Comparison of ENCODE assay signal across 26 cellular contexts in genomic region chr6:168667428-168667805, GRCh38.
"Had no signal": no experiment of that assay in that cellular context is flagged by ENCODE, and none has a peak within 500 bp of the region (broad histone marks: within the 10 kb centered on the region; RNA-seq: fewer than 3 reads in every experiment).

No MANE protein-coding gene starts in this region.

- H3K9me3 Mint-ChIP-seq: activated B cell treated with CpG ODN at 0.5 μM for 24 hours, neural crest cell had no signal

- H3K27ac ChIP-seq: heart right ventricle, parathyroid adenoma, psoas muscle, testis, transverse colon had no signal

- H3K27me3 Mint-ChIP-seq: activated B cell treated with CpG ODN at 0.5 μM for 24 hours; activated naive CD8-positive, alpha-beta T cell had no signal

- H3K36me3 ChIP-seq: transverse colon, vagina had no signal

- H3K4me1 ChIP-seq: heart right ventricle, parathyroid adenoma, psoas muscle, testis had no signal

- H3K27ac Mint-ChIP-seq: activated B cell treated with CpG ODN at 0.5 μM for 24 hours; activated CD4-positive, alpha-beta T cell treated with anti-CD3 and anti-CD28 coated beads for 36 hours; activated naive CD8-positive, alpha-beta T cell; activated T-cell treated with anti-CD3 and anti-CD28 coated beads, Interleukin-2, amount 50 U/mL, for 72 hours had no signal

- H3K27me3 ChIP-seq: testis, transverse colon, vagina had no signal

- H3K36me3 Mint-ChIP-seq: activated naive CD8-positive, alpha-beta T cell; naive thymus-derived CD4-positive, alpha-beta T cell had no signal

- ATAC-seq: activated CD4-positive, alpha-beta T cell treated with anti-CD3 and anti-CD28 coated beads for 36 hours; activated T-cell treated with anti-CD3 and anti-CD28 coated beads, Interleukin-2, amount 50 U/mL, for 72 hours; heart right ventricle; left ventricle myocardium superior; naive thymus-derived CD4-positive, alpha-beta T cell; psoas muscle; stimulated activated naive CD8-positive, alpha-beta T cell treated with anti-CD3 and anti-CD28 coated beads, Interleukin-15, Interleukin-2, amounts not matched to agents 100 U/mL and 50 U/mL, for 24 hours had no signal

- H3K9ac ChIP-seq: parathyroid adenoma had no signal

- H3K9me3 ChIP-seq: heart right ventricle, psoas muscle, testis, transverse colon, vagina had no signal

- H3K4me3 ChIP-seq: heart right ventricle, psoas muscle, testis, transverse colon, vagina had no signal

- DNase-seq: activated B cell treated with CpG ODN at 0.5 μM for 24 hours; activated CD4-positive, alpha-beta T cell treated with anti-CD3 and anti-CD28 coated beads for 36 hours; activated CD4-positive, alpha-beta T cell treated with anti-CD3 and anti-CD28 coated beads, Interleukin-2, amount 50 U/mL, for 4 hours; activated naive CD4-positive, alpha-beta T cell; activated T-cell treated with anti-CD3 and anti-CD28 coated beads for 4 hours; activated T-cell treated with anti-CD3 and anti-CD28 coated beads, Interleukin-2, amount 50 U/mL, for 72 hours; anterior cingulate cortex; effector CD8-positive, alpha-beta T cell; erythroblast; foreskin melanocyte; heart right ventricle; left ventricle myocardium superior; mammary epithelial cell; midbrain; naive thymus-derived CD4-positive, alpha-beta T cell; occipital lobe; psoas muscle; stimulated activated CD4-positive, alpha-beta T cell treated with anti-CD3 and anti-CD28 coated beads, Interleukin-15, amount 100 ng/mL, for 24 hours; stimulated activated naive CD8-positive, alpha-beta T cell treated with anti-CD3 and anti-CD28 coated beads, Interleukin-15, Interleukin-2, amounts not matched to agents 100 U/mL and 50 U/mL, for 24 hours; T-helper 2 cell; testis; transverse colon had no signal

- H2AFZ ChIP-seq: parathyroid adenoma had no signal

- H3K4me1 Mint-ChIP-seq: activated B cell treated with CpG ODN at 0.5 μM for 24 hours; activated CD4-positive, alpha-beta T cell treated with anti-CD3 and anti-CD28 coated beads for 36 hours had no signal

- H3K79me2 ChIP-seq: parathyroid adenoma had no signal

- H3K4me3 Mint-ChIP-seq: activated B cell treated with CpG ODN at 0.5 μM for 24 hours; activated CD4-positive, alpha-beta T cell treated with anti-CD3 and anti-CD28 coated beads for 36 hours; activated naive CD8-positive, alpha-beta T cell; activated T-cell treated with anti-CD3 and anti-CD28 coated beads, Interleukin-2, amount 50 U/mL, for 72 hours; naive thymus-derived CD4-positive, alpha-beta T cell; neural crest cell had no signal
